In the genomic region with DNA sequence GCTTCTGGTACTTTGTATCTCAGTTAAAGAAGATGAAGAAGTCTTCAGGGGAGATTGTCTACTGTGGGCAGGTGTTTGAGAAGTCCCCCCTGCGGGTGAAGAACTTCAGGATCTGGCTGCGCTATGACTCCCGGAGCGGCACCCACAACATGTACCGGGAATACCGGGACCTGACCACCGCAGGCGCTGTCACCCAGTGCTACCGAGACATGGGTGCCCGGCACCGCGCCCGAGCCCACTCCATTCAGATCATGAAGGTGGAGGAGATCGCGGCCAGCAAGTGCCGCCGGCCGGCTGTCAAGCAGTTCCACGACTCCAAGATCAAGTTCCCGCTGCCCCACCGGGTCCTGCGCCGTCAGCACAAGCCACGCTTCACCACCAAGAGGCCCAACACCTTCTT, we compare ENCODE assay signal across 1 cellular context.
TF ChIP-seq lines count a peak whose summit lies in the region.

No MANE protein-coding gene starts in this region.

TF ChIP-seq in H1, 55 proteins besides CTCF, POLR2A, EP300 and RAD21:
- peak; percentile 31; the same call in 1 of the 2 replicates for TF ChIP-seq SP1 (IDR thresholded peaks at IDR 0.05; ENCODE audit: low read depth, low read length)
TF ChIP-seq in H1: peak in this region for 1; not testable (repeated sequence) for 54.
